ENCODE assay signal across 9 cellular contexts in the genomic region with DNA sequence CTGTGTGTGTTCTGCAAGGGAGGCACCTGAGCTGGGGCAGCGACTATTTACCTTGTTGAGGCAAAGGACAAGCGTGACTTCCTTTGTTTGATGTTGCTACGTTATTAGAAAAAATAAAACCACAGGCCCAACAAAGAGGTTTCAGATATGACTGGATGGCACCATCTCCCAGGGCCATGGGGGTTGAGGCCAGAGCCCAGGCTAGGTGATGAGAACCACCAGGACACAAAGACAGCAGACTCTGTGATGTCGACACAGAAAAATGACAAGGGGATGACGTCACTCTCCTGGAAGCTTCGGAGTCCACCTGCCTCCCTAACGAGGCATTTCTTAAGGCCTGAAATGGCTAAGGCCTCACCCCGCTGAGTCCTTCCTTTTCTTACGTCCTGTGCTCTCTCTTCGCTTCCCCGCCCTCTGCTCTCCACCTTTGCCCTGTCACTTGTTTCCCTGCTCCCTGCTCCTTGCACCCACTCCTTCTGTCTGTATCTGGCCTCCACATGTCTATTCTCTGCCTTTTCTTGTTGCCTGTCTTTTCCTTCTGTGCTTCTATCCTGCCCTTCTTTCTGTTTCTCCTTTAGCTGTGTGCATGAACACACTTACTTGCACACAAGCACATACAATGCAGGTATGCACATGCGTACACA.
A peak's percentile ranks its signal among the peaks of the same experiment; 100 is the strongest.
DNase-seq lines count a peak whose midpoint lies in the region; ATAC-seq, FAIRE-seq and TF ChIP-seq lines count a peak whose summit lies in the region.
"Had no signal": no experiment of that assay in that cellular context is flagged by ENCODE, and none has a peak within 500 bp of the region (broad histone marks: within the 10 kb centered on the region; RNA-seq: fewer than 3 reads in every experiment).

No MANE protein-coding gene starts in this region.

- peaks cover 32 to 62% (median 50%) of the 10 kb centered on the region in 3 donors for H3K4me1 Mint-ChIP-seq in T-cell

- peak; percentile 33 to 60 (median 55) for DNase-seq in NCI-H1417 (lab: John Stamatoyannopoulos, UW)
- no peak for DNase-seq in NCI-H1417 treated with DMSO at 0.1 percent for 48 hours (lab: John Stamatoyannopoulos, UW)
- peak in 32 of 34 experiments; percentile 6 to 53 (median 32) for DNase-seq in T-cell
- peak; percentile 27 for DNase-seq in iPS-NIHi7 (ENCODE audit: extremely low spot score)
- no peak for DNase-seq in H54 (ENCODE audit: insufficient read length, low spot score)
- DNase-seq in heart right ventricle: no peak
- no peak for DNase-seq in SJCRH30

- H3K9me3 Mint-ChIP-seq in T-cell: peaks cover 0 to 4% (median 0%) of the 10 kb centered on the region in 3 donors

- ATAC-seq in HG03108 (IDR thresholded peaks at IDR 0.05; ENCODE audit: unreplicated experiment): peak; percentile 34
- ATAC-seq in T-cell (replicated peaks in 1 of 4): peak in 3 of 4 experiments; percentile 9 to 28 (median 24)
- no peak for ATAC-seq in heart right ventricle

- no peaks in the 10 kb centered on the region for H3K36me3 Mint-ChIP-seq in T-cell

- FAIRE-seq in H54 (lab: Jason Lieb, UNC): no peak
- FAIRE-seq: A204.1 had no signal

- peak overlapping the region; percentile 36 to 86 for H3K27ac Mint-ChIP-seq in T-cell

- H3K27me3 Mint-ChIP-seq in T-cell: peaks cover 4 to 5% of the 10 kb centered on the region in 2 donors

- WGBS in heart right ventricle, 2 donors: 78 to 87% methylated on average over 12 of the region's 12 CpGs

- no peak for TF ChIP-seq POLR2A in H54 (IDR thresholded peaks at IDR 0.05; ENCODE audit: low read depth, low read length)

- H3K36me3 ChIP-seq in heart right ventricle (no peaks in the 10 kb centered on the region), SJCRH30 (no peaks in the 10 kb centered on the region)

- H3K27me3 ChIP-seq in heart right ventricle (no peaks in the 10 kb centered on the region), SJCRH30 (no peaks in the 10 kb centered on the region)

- H3K27ac ChIP-seq in heart right ventricle (peak overlapping the region in 1 of 10 donors; percentile 18), SJCRH30 (no peak overlapping the region)

- H3K4me1 ChIP-seq in heart right ventricle (peaks cover 0 to 45% (median 16%) of the 10 kb centered on the region in 9 donors), SJCRH30 (peaks cover 19% of the 10 kb centered on the region)

- TF ChIP-seq CTCF in heart right ventricle (IDR thresholded peaks at IDR 0.05): no peak

- intact Hi-C loops in heart right ventricle (cut with DNase I): no loop called here

- CTCF ChIA-PET in T-cell (lab: Charles Lee): interaction anchor here (0.6 to 0.8 kb wide), 2 partner anchors 37 to 210 kb away, joined by 3 read pairs; no protein-coding TSS in a partner anchor

- POLR2A ChIA-PET in T-cell (lab: Charles Lee): interaction anchor here in 1 of 2 donors (0.5 kb wide), 1 partner anchor 51 kb away, joined by 3 read pairs; no protein-coding TSS in a partner anchor

- no peak overlapping the region for H3K4me3 ChIP-seq in heart right ventricle
- H3K4me3 ChIP-seq in SJCRH30: no peak overlapping the region

- no peaks in the 10 kb centered on the region for H3K9me3 ChIP-seq in heart right ventricle
- no peaks in the 10 kb centered on the region for H3K9me3 ChIP-seq in SJCRH30 (replicated peaks)

- H3K4me3 Mint-ChIP-seq in T-cell: peak overlapping the region; percentile 11 to 67 (median 42)

Comparison
In these comparisons a context has a peak if more than half of its experiments do, and no peak if none do; other contexts are left out.
1. DNase-seq: peak in NCI-H1417 (3 of 3), T-cell (32 of 34) and iPS-NIHi7 (single experiment); none in NCI-H1417 treated with DMSO at 0.1 percent for 48 hours (single experiment), H54 (single experiment), heart right ventricle (0 of 2) and SJCRH30 (0 of 2).
2. ATAC-seq: peak in HG03108 (single experiment) and T-cell (3 of 4); none in heart right ventricle (0 of 8).